Comparison of ENCODE assay signal across 19 cellular contexts in genomic region chr22:27591060-27591459, GRCh38.
"Had no signal": no experiment of that assay in that cellular context is flagged by ENCODE, and none has a peak within 500 bp of the region (broad histone marks: within the 10 kb centered on the region; RNA-seq: fewer than 3 reads in every experiment).

No MANE protein-coding gene starts in this region.

- H3K4me3 ChIP-seq: esophagus muscularis mucosa, gastrocnemius medialis, heart right ventricle, left ventricle myocardium inferior, psoas muscle, sigmoid colon, skin epidermis, stomach, uterus had no signal

- H3K4me1 ChIP-seq: gastrocnemius medialis, left ventricle myocardium inferior, psoas muscle, sigmoid colon, uterus had no signal

- ATAC-seq: effector memory CD8-positive, alpha-beta T cell; gastrocnemius medialis; naive thymus-derived CD4-positive, alpha-beta T cell; psoas muscle had no signal

- H3K27ac ChIP-seq: epithelial cell of prostate, esophagus muscularis mucosa, gastrocnemius medialis, heart right ventricle, left ventricle myocardium inferior, psoas muscle, sigmoid colon, skin epidermis, stomach, uterus had no signal

- DNase-seq: cerebellar nuclear complex; effector memory CD8-positive, alpha-beta T cell; gastrocnemius medialis; heart right ventricle; islet precursor cell; left ventricle myocardium inferior; mesendoderm; naive thymus-derived CD4-positive, alpha-beta T cell; psoas muscle; retina; sigmoid colon; stimulated activated CD4-positive, alpha-beta T cell treated with anti-CD3 and anti-CD28 coated beads, Interleukin-12 subunit alpha, Interleukin-12 subunit beta, amount 100 ng/mL, for 4 hours; stimulated activated naive CD4-positive, alpha-beta T cell; stomach had no signal

- H3K9me3 ChIP-seq: esophagus muscularis mucosa, gastrocnemius medialis, left ventricle myocardium inferior, psoas muscle, sigmoid colon, stomach, uterus had no signal

- FAIRE-seq: colon had no signal

- H3K36me3 ChIP-seq: esophagus muscularis mucosa, gastrocnemius medialis, heart right ventricle, left ventricle myocardium inferior, sigmoid colon, stomach, uterus had no signal

- H3K27me3 ChIP-seq: gastrocnemius medialis, heart right ventricle, sigmoid colon, stomach, uterus had no signal
